In the genomic region with DNA sequence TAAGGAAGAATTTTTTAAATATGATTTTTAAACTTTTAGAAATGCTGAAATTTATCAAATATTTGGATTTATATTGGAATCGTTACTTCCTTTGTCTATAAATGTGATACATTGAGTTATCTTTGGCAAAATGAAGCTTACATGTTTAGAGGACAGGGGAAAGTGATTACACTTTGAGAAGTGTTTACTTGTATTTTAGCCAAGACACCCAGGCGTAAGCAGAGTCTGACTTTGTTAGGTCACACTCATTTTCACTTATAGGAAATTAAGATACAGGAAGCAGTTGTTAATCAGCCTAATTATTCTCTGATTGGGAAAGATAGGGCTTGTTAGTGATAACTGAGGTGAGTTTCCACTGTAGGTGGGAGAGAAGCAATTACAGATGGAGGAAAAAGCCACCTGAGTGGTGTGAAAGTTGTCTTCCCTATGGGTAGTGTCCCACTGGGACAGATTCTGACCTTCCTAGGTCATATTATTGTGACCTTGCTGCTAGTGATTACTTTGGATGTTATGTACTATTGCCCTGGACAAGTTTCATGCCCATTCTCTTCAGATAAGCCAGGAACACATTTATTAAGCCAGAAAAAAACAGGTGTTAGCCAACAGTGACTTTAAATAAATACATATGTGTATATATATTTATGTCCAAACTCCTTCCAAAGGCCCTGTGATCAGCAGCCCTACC, we compare ENCODE assay signal across 15 cellular contexts.
"Had no signal": no experiment of that assay in that cellular context is flagged by ENCODE, and none has a peak within 500 bp of the region (broad histone marks: within the 10 kb centered on the region; RNA-seq: fewer than 3 reads in every experiment).

No MANE protein-coding gene starts in this region.

- H3K4me1 ChIP-seq: parathyroid adenoma, tibial artery, uterus had no signal

- H3K4me3 Mint-ChIP-seq: activated naive CD4-positive, alpha-beta T cell treated with anti-CD3 and anti-CD28 coated beads, Interleukin-2, amount 50 U/mL, for 24 hours had no signal

- H3K4me3 ChIP-seq: hepatocyte, left ventricle myocardium inferior, tibial artery, uterus had no signal

- H3K27ac ChIP-seq: hepatocyte, left ventricle myocardium inferior, parathyroid adenoma, tibial artery, uterus had no signal

- DNase-seq: activated CD4-positive, alpha-beta T cell treated with anti-CD3 and anti-CD28 coated beads, Interleukin-2, amount 50 U/mL, for 1 hour; activated effector memory CD4-positive, alpha-beta T cell treated with anti-CD3 and anti-CD28 coated beads, Interleukin-2, amount 50 U/mL, for 16 hours; activated T-cell treated with anti-CD3 and anti-CD28 coated beads, Interleukin-2, amount 50 U/mL, for 1 hour; amniotic stem cell; kidney; left ventricle myocardium inferior; stimulated activated CD4-positive, alpha-beta T cell treated with anti-CD3 and anti-CD28 coated beads, Interleukin-2, amount 100 ng/mL, for 48 hours; stimulated activated naive CD4-positive, alpha-beta T cell; tibial artery; uterus had no signal

- H3K9me3 Mint-ChIP-seq: activated naive CD4-positive, alpha-beta T cell treated with anti-CD3 and anti-CD28 coated beads, Interleukin-2, amount 50 U/mL, for 24 hours had no signal

- H3K36me3 ChIP-seq: uterus had no signal

- H3K27me3 Mint-ChIP-seq: activated naive CD4-positive, alpha-beta T cell treated with anti-CD3 and anti-CD28 coated beads, Interleukin-2, amount 50 U/mL, for 24 hours had no signal

- H3K27me3 ChIP-seq: hepatocyte, tibial artery, uterus had no signal

- H3K9me3 ChIP-seq: left ventricle myocardium inferior, tibial artery, uterus had no signal

- ATAC-seq: activated CD4-positive, CD25-positive, alpha-beta regulatory T cell treated with anti-CD3 and anti-CD28 coated beads, Interleukin-2, amount 50 U/mL, for 24 hours; esophagus mucosa had no signal

- H3K4me1 Mint-ChIP-seq: activated naive CD4-positive, alpha-beta T cell treated with anti-CD3 and anti-CD28 coated beads, Interleukin-2, amount 50 U/mL, for 24 hours had no signal
